In genomic region chr22:38180841-38181452, GRCh38 we compare ENCODE assay signal across 8 cellular contexts. TPM values are rescaled to one million over a fixed set of nuclear protein-coding genes. Genes with fewer than 3 reads are reported as not detected.
DNase-seq lines count a peak whose midpoint lies in the region; FAIRE-seq and TF ChIP-seq lines count a peak whose summit lies in the region.

No MANE protein-coding gene starts in this region.

- WGBS in small intestine, 3 donors, result 2 to 12% (median 11%) methylated on average over 14 of the region's 14 CpGs

- peak overlapping the region; percentile 99 for H3K9ac ChIP-seq in iPS-15b (ENCODE audit: low read depth, low read length)

- no peak for FAIRE-seq in small intestine (lab: Jason Lieb, UNC)

- TF ChIP-seq CTCF in GM10266 (IDR thresholded peaks at IDR 0.05; ENCODE audit: control insufficient read depth, insufficient read depth, low read depth, missing control alignments), result no peak

- H3K4me3 ChIP-seq in iPS-15b (ENCODE audit: low read depth, low read length) (peak overlapping the region; percentile 91), small intestine (ENCODE audit: low read depth in 1 of 2, low read length in 2 of 2) (peak overlapping the region; percentile 56 to 60)

- H3K36me3 ChIP-seq in iPS-15b (ENCODE audit: control insufficient read depth, insufficient read depth, low read length), result no peaks in the 10 kb centered on the region
- H3K36me3 ChIP-seq in small intestine (ENCODE audit: control insufficient read depth in 2 of 2, insufficient read depth in 2 of 2, low read length in 2 of 2), result no peaks in the 10 kb centered on the region

- peak overlapping the region; percentile 77 to 96 for H3K27ac ChIP-seq in small intestine (ENCODE audit: low read depth in 1 of 2, low read length in 1 of 2)

- peak in 2 of 3 experiments; percentile 44 to 46 for DNase-seq in NCI-H1417 (lab: John Stamatoyannopoulos, UW)
- no peak for DNase-seq in NCI-H1417 treated with DMSO at 0.1 percent for 48 hours (lab: John Stamatoyannopoulos, UW)
- peak; percentile 44 for DNase-seq in NAMALWA (ENCODE audit: low spot score)
- DNase-seq in amygdala (lab: John Stamatoyannopoulos, UW), result peak in 40 of 56 donors; percentile 19 to 76 (median 52)
- peak; percentile 55 for DNase-seq in small intestine
- no peak for DNase-seq in GM10266 (ENCODE audit: extremely low spot score)
- no peak for DNase-seq in effector CD8-positive, alpha-beta T cell (lab: John Stamatoyannopoulos, UW)

- H3K4me1 ChIP-seq in iPS-15b (ENCODE audit: control insufficient read depth, insufficient read depth, low read length) (peaks cover 11% of the 10 kb centered on the region), small intestine (ENCODE audit: control insufficient read depth in 2 of 2, insufficient read depth in 1 of 2, low read depth in 1 of 2, low read length in 1 of 2) (peaks cover 3 to 11% of the 10 kb centered on the region in 2 donors)

- no peaks in the 10 kb centered on the region for H3K27me3 ChIP-seq in iPS-15b (ENCODE audit: control insufficient read depth, insufficient read depth, low read length)
- H3K27me3 ChIP-seq in small intestine (ENCODE audit: control insufficient read depth in 2 of 2, insufficient read depth in 2 of 2, low read length in 2 of 2), result no peaks in the 10 kb centered on the region

- H3K9me3 ChIP-seq in iPS-15b (ENCODE audit: control insufficient read depth, insufficient read depth, low read length) (no peaks in the 10 kb centered on the region), small intestine (ENCODE audit: control insufficient read depth, low read depth) (no peaks in the 10 kb centered on the region)

RNA-seq across cellular contexts. Expression of gene PLA2G6, which starts 0.7 kb away (rescaled TPM):
- polyA plus RNA-seq in small intestine, result 10 to 100 TPM; 13.8 to 27.1 (median 21.6) TPM

RNA-seq across cellular contexts. Expression of gene MAFF, which starts 20.8 kb away (rescaled TPM):
- polyA plus RNA-seq in small intestine, result 10 to 100 TPM in 2 of 3 donors, 1 to 10 TPM in 1; 9.6 to 26.5 (median 17.2) TPM

Comparison
In these comparisons a context has a peak if more than half of its experiments do, and no peak if none do; other contexts are left out.
1. DNase-seq: peak in NCI-H1417 (2 of 3), NAMALWA (single experiment), amygdala (40 of 56) and small intestine (single experiment); none in NCI-H1417 treated with DMSO at 0.1 percent for 48 hours (single experiment), GM10266 (single experiment) and effector CD8-positive, alpha-beta T cell (single experiment).